ENCODE assay signal across 22 cellular contexts in genomic region chr1:150842343-150842742, GRCh38. TPM values are rescaled to one million over a fixed set of nuclear protein-coding genes. Genes with fewer than 3 reads are reported as not detected.
DNase-seq lines count a peak whose midpoint lies in the region; ATAC-seq, FAIRE-seq and TF ChIP-seq lines count a peak whose summit lies in the region.
"Had no signal": no experiment of that assay in that cellular context is flagged by ENCODE, and none has a peak within 500 bp of the region (broad histone marks: within the 10 kb centered on the region; RNA-seq: fewer than 3 reads in every experiment).

No MANE protein-coding gene starts in this region.

- H2AFZ ChIP-seq in K562 (ENCODE audit: low read depth, low read length), result no peak overlapping the region
- H2AFZ ChIP-seq: hepatocyte had no signal

- peaks cover 33% of the 10 kb centered on the region for H3K4me1 ChIP-seq in left ventricle myocardium inferior
- peaks cover 0 to 47% (median 10%) of the 10 kb centered on the region in 12 donors for H3K4me1 ChIP-seq in heart left ventricle
- H3K4me1 ChIP-seq in K562 (replicated peaks in 1 of 2; ENCODE audit: control insufficient read depth in 2 of 2, insufficient read depth in 2 of 2, low read length in 2 of 2), result peaks cover 2 to 5% of the 10 kb centered on the region in 2 experiments; a peak in 1 of 5 replicates
- H3K4me1 ChIP-seq in stomach, result peaks cover 0 to 40% (median 17%) of the 10 kb centered on the region in 4 donors
- peaks cover 0 to 2% of the 10 kb centered on the region in 2 donors for H3K4me1 ChIP-seq in ascending aorta
- H3K4me1 ChIP-seq: foreskin keratinocyte had no signal

- no peaks in the 10 kb centered on the region for H3K9me1 ChIP-seq in K562 (ENCODE audit: control insufficient read depth, insufficient read depth, low read length)

- FAIRE-seq in K562 (lab: Jason Lieb, UNC), result no peak

- TF ChIP-seq EP300 in K562 (IDR thresholded peaks at IDR 0.05; ENCODE audit: low read length), result no peak
- TF ChIP-seq EP300 in stomach (IDR thresholded peaks at IDR 0.05), result no peak

- H4K20me1 ChIP-seq in K562 (replicated peaks; ENCODE audit: control insufficient read depth, insufficient read depth, low read length), result no peaks in the 10 kb centered on the region

- H3K36me3 ChIP-seq in left ventricle myocardium inferior (peaks cover 33% of the 10 kb centered on the region), heart left ventricle (peaks cover 0 to 91% (median 44%) of the 10 kb centered on the region in 9 donors), K562 (ENCODE audit: control insufficient read depth, insufficient read depth, low read length) (peaks cover 21% of the 10 kb centered on the region; the same call in 2 of the 3 replicates), stomach (peaks cover 8 to 47% (median 40%) of the 10 kb centered on the region in 4 donors), ascending aorta (peaks cover 31 to 47% of the 10 kb centered on the region in 2 donors)

- no peak for TF ChIP-seq RAD21 in K562 (CRISPR knock-in tag; conservative IDR thresholded peaks at IDR 0.05 in 1 of 2, IDR thresholded peaks at IDR 0.05 in 1 of 2)

- no peak overlapping the region for H3K9ac ChIP-seq in K562 (ENCODE audit: insufficient read depth in 1 of 2, low read depth in 2 of 2, low read length in 2 of 2)

- no TSS peak for BruUV-seq in K562 (replicated peaks; lab: Mats Ljungman, UMichigan)

- H3K79me2 ChIP-seq in K562 (ENCODE audit: control insufficient read depth, insufficient read depth, low read length), result no peaks in the 10 kb centered on the region
- H3K79me2 ChIP-seq: hepatocyte had no signal

- WGBS in heart left ventricle, 4 donors, result 12 to 27% (median 13%) methylated on average over 2 of the region's 2 CpGs
- WGBS in K562 (ENCODE audit: insufficient coverage, low coverage, missing lambda C conversion rate), result 82% methylated on average over 2 of the region's 2 CpGs
- 33 to 50% (median 36%) methylated on average over 2 of the region's 2 CpGs for WGBS in stomach, 5 donors

- CTCF ChIA-PET in K562 (lab: Yijun Ruan, JAX; ENCODE audit: low intra/inter-chr PET ratio), result no interaction called here

- TF ChIP-seq CTCF in left ventricle myocardium inferior (IDR thresholded peaks at IDR 0.05; ENCODE audit: borderline replicate concordance) (no peak), heart left ventricle (IDR thresholded peaks at IDR 0.05) (no peak), K562 (IDR thresholded peaks at IDR 0.05 in 2 of 3, conservative IDR thresholded peaks at IDR 0.05 in 1 of 3; ENCODE audit: insufficient read depth in 2 of 3, low read depth in 1 of 3, low read length in 3 of 3) (no peak), stomach (IDR thresholded peaks at IDR 0.05) (no peak), ascending aorta (IDR thresholded peaks at IDR 0.05) (no peak)

- POLR2A ChIA-PET in K562 (lab: Yijun Ruan, JAX), result interaction anchor here (0.6 kb wide), 1 partner anchor 47 kb away, joined by 3 read pairs; no protein-coding TSS in a partner anchor

- H3K4me3 ChIP-seq in left ventricle myocardium inferior (no peak overlapping the region), heart left ventricle (no peak overlapping the region), K562 (no peak overlapping the region), stomach (no peak overlapping the region), ascending aorta (no peak overlapping the region)
- H3K4me3 ChIP-seq: hepatocyte, thoracic aorta had no signal

- no peaks in the 10 kb centered on the region for H3K9me3 ChIP-seq in left ventricle myocardium inferior (replicated peaks)
- H3K9me3 ChIP-seq in heart left ventricle, result no peaks in the 10 kb centered on the region
- H3K9me3 ChIP-seq in K562 (replicated peaks; ENCODE audit: control insufficient read depth, insufficient read depth, low read depth, low read length), result no peaks in the 10 kb centered on the region
- no peaks in the 10 kb centered on the region for H3K9me3 ChIP-seq in stomach
- H3K9me3 ChIP-seq in ascending aorta, result no peaks in the 10 kb centered on the region
- H3K9me3 ChIP-seq: thoracic aorta had no signal

- no peaks in the 10 kb centered on the region for H3K27me3 ChIP-seq in left ventricle myocardium inferior (ENCODE audit: low read depth)
- H3K27me3 ChIP-seq in heart left ventricle, result no peaks in the 10 kb centered on the region
- H3K27me3 ChIP-seq in K562 (ENCODE audit: control insufficient read depth in 2 of 2, insufficient read depth in 2 of 2, low read length in 2 of 2), result no peaks in the 10 kb centered on the region
- no peaks in the 10 kb centered on the region for H3K27me3 ChIP-seq in stomach
- H3K27me3 ChIP-seq in ascending aorta, result no peaks in the 10 kb centered on the region
- H3K27me3 ChIP-seq: foreskin keratinocyte, hepatocyte had no signal

- peak overlapping the region; percentile 12 for H3K27ac ChIP-seq in left ventricle myocardium inferior (replicated peaks)
- peak overlapping the region in 1 of 12 donors; percentile 72 for H3K27ac ChIP-seq in heart left ventricle
- no peak overlapping the region for H3K27ac ChIP-seq in K562 (ENCODE audit: extremely low read depth, low read depth, low read length)
- H3K27ac ChIP-seq in stomach, result peak overlapping the region in 3 of 5 donors; percentile 34 to 49 (median 47)
- H3K27ac ChIP-seq in ascending aorta, result no peak overlapping the region
- H3K27ac ChIP-seq: foreskin keratinocyte, hepatocyte, thoracic aorta had no signal

- DNase-seq in left ventricle myocardium inferior (no peak), heart left ventricle (no peak), KBM-7 (peak; percentile 6), K562 (ENCODE audit: extremely low read depth in 1 of 4, low spot score in 3 of 4) (no peak), stomach (no peak), ascending aorta (ENCODE audit: low spot score in 2 of 2) (no peak)
- DNase-seq: activated CD4-positive, alpha-beta T cell treated with anti-CD3 and anti-CD28 coated beads, Interleukin-2, amount 50 U/mL, for 1 hour; activated naive CD4-positive, alpha-beta T cell treated with anti-CD3 and anti-CD28 coated beads for 36 hours; erythroblast; foreskin keratinocyte; immature natural killer cell; KG1; NCI-H1436 treated with DMSO at 0.1 percent for 48 hours; NCI-H748 treated with DMSO at 0.1 percent for 48 hours had no signal

- intact Hi-C loops in left ventricle myocardium inferior (cut with micrococcal nuclease) (no loop called here), heart left ventricle (cut with DNase I) (no loop called here), K562 (cut with micrococcal nuclease) (no loop called here), stomach (cut with DNase I; ENCODE audit: low total_unique reads) (no loop called here), ascending aorta (cut with DNase I) (no loop called here)

- no peak for TF ChIP-seq POLR2A in heart left ventricle (IDR thresholded peaks at IDR 0.05)
- TF ChIP-seq POLR2A in K562 (conservative IDR thresholded peaks at IDR 0.05), result no peak
- TF ChIP-seq POLR2A in stomach (IDR thresholded peaks at IDR 0.05), result no peak

- H3K4me2 ChIP-seq in K562 (ENCODE audit: insufficient read depth, low read length), result no peak overlapping the region
- H3K4me2 ChIP-seq: hepatocyte had no signal

- ATAC-seq in heart left ventricle (no peak), K562 (no peak), HG02852 (IDR thresholded peaks at IDR 0.05; ENCODE audit: unreplicated experiment) (no peak)
- ATAC-seq: foreskin keratinocyte had no signal

- in situ Hi-C loops in KBM-7 (cut with MboI; ENCODE audit: low pct_unique_long_range_greater_than_20kb, low sequenced_read_pairs) (no loop called here), K562 (cut with MboI) (no loop called here)

RNA-seq across cellular contexts. Expression of gene ARNT, which starts 34.1 kb away (rescaled TPM):
- total RNA-seq in left ventricle myocardium inferior, result 26.5 TPM
- total RNA-seq in heart left ventricle, result 10 to 100 TPM; 22.2 to 45.0 (median 32.0) TPM
- 10 to 100 TPM; 10.3 to 18.2 TPM for polyA plus RNA-seq in heart left ventricle
- total RNA-seq in K562 (2011; cell fraction: chromatin; rRNA removed; ENCODE audit: low replicate concordance), result 58.0 and 102 TPM in 2 replicates
- total RNA-seq in K562 (2011; cell fraction: nucleolus; rRNA removed), result 29.4 and 37.9 TPM in 2 replicates
- 63.1 and 95.9 TPM in 2 replicates for total RNA-seq in K562 (2011; cell fraction: nucleoplasm; rRNA removed)
- total RNA-seq in K562 (2014; rRNA removed), result 22.9 and 26.0 TPM in 2 replicates
- total RNA-seq in K562 (2014; rRNA removed; fragmentation: Illumina TruSeq; extraction: Trizol), result 25.4 and 33.8 TPM in 2 replicates
- total RNA-seq in K562 (2015; rRNA removed; fragmentation: Illumina TruSeq; extraction: Trizol), result 24.1 and 24.5 TPM in 2 replicates
- total RNA-seq in K562 (2021), result 28.3 and 29.2 TPM in 2 replicates
- polyA plus RNA-seq in K562 (2011; rRNA removed), result 40.2 and 41.8 TPM in 2 replicates
- polyA plus RNA-seq in K562 (2011; cell fraction: cytosol; rRNA removed), result 30.1 and 33.6 TPM in 2 replicates
- 47.7 and 48.1 TPM in 2 replicates for polyA plus RNA-seq in K562 (2011; cell fraction: nucleus; rRNA removed)
- 21.9 and 35.8 TPM in 2 replicates for polyA plus RNA-seq in K562 (2012)
- 33.5 and 35.0 TPM in 2 replicates for polyA plus RNA-seq in K562 (2014; fragmentation: Illumina TruSeq; extraction: Trizol)
- 10 to 100 TPM in 1 of 2 experiments, 1 to 10 TPM in 1; 7.4 to 19.9 TPM for polyA plus RNA-seq in K562 (2014; fragmentation: Nextera tagmentation; extraction: Ambion mirVana)
- polyA plus RNA-seq in K562 (2014; rRNA removed), result 21.9 and 23.9 TPM in 2 replicates
- 64.6 and 65.9 TPM in 2 replicates for polyA minus RNA-seq in K562 (2011; rRNA and poly(A)+ RNA removed)
- 26.5 and 27.6 TPM in 2 replicates for polyA minus RNA-seq in K562 (2011; cell fraction: cytosol; rRNA and poly(A)+ RNA removed)
- 18.3 and 34.0 TPM in 2 replicates for polyA minus RNA-seq in K562 (2011; cell fraction: nucleus; rRNA and poly(A)+ RNA removed)
- total RNA-seq in stomach, result 10 to 100 TPM; 23.8 to 64.7 (median 53.1) TPM
- 10 to 100 TPM in 2 of 3 donors, 1 to 10 TPM in 1; 8.9 to 20.2 (median 19.7) TPM for polyA plus RNA-seq in stomach
- total RNA-seq in ascending aorta, result 13.0 TPM

RNA-seq across cellular contexts. Expression of gene CTSK, which starts 34.3 kb away (rescaled TPM):
- total RNA-seq in left ventricle myocardium inferior (8.2 TPM), heart left ventricle (10 to 100 TPM in 2 of 9 donors, 1 to 10 TPM in 7; 2.1 to 17.9 (median 6.1) TPM), K562 (2014; rRNA removed) (0.53 and 1.2 TPM in 2 replicates), K562 (2014; rRNA removed; fragmentation: Illumina TruSeq; extraction: Trizol) (0.80 and 0.91 TPM in 2 replicates), K562 (2015; rRNA removed; fragmentation: Illumina TruSeq; extraction: Trizol) (1.1 and 1.3 TPM in 2 replicates), K562 (2021) (1.0 and 1.5 TPM in 2 replicates), stomach (10 to 100 TPM in 3 of 5 donors, 1 to 10 TPM in 2; 7.6 to 49.8 (median 12.2) TPM), ascending aorta (44.0 TPM)
- polyA plus RNA-seq in heart left ventricle (1 to 10 TPM; 2.1 to 2.4 TPM), K562 (2011; rRNA removed) (2.5 and 3.9 TPM in 2 replicates), K562 (2014; fragmentation: Illumina TruSeq; extraction: Trizol) (1.2 and 1.3 TPM in 2 replicates), K562 (2014; fragmentation: Nextera tagmentation; extraction: Ambion mirVana) (1 to 10 TPM in 1 of 2 experiments, under 1 TPM in 1; 0.84 to 1.3 TPM), K562 (2014; rRNA removed) (1.0 and 1.6 TPM in 2 replicates), stomach (10 to 100 TPM; 12.5 to 17.3 (median 14.8) TPM)
- total RNA-seq in K562 (2011; cell fraction: chromatin; rRNA removed; ENCODE audit: low replicate concordance), result 4.0 and 6.1 TPM in 2 replicates
- 2.0 and 2.1 TPM in 2 replicates for total RNA-seq in K562 (2011; cell fraction: nucleolus; rRNA removed)
- total RNA-seq in K562 (2011; cell fraction: nucleoplasm; rRNA removed), result 3.4 and 4.0 TPM in 2 replicates
- 0.70 and 2.2 TPM in 2 replicates for polyA plus RNA-seq in K562 (2011; cell fraction: cytosol; rRNA removed)
- polyA plus RNA-seq in K562 (2011; cell fraction: nucleus; rRNA removed), result 9.9 and 15.1 TPM in 2 replicates
- polyA plus RNA-seq in K562 (2012), result 1.1 and 2.8 TPM in 2 replicates
- polyA minus RNA-seq in K562 (2011; rRNA and poly(A)+ RNA removed), result 0.96 and 1.1 TPM in 2 replicates
- not detected in 2 replicates for polyA minus RNA-seq in K562 (2011; cell fraction: cytosol; rRNA and poly(A)+ RNA removed)
- 0.81 and 1.6 TPM in 2 replicates for polyA minus RNA-seq in K562 (2011; cell fraction: nucleus; rRNA and poly(A)+ RNA removed)

RNA-seq across cellular contexts. Expression of gene CTXND2, which starts 44.6 kb away (rescaled TPM):
- total RNA-seq in left ventricle myocardium inferior (not detected), heart left ventricle (not detected), K562 (2014; rRNA removed) (not detected in 2 replicates), K562 (2014; rRNA removed; fragmentation: Illumina TruSeq; extraction: Trizol) (not detected in 2 replicates), K562 (2015; rRNA removed; fragmentation: Illumina TruSeq; extraction: Trizol) (not detected in 2 replicates), K562 (2021) (not detected in 2 replicates), stomach (not detected), ascending aorta (not detected)
- polyA plus RNA-seq in heart left ventricle (not detected), K562 (2011; rRNA removed) (not detected in 2 replicates), K562 (2014; fragmentation: Illumina TruSeq; extraction: Trizol) (not detected in 2 replicates), K562 (2014; fragmentation: Nextera tagmentation; extraction: Ambion mirVana) (not detected), K562 (2014; rRNA removed) (not detected in 2 replicates), stomach (not detected)
- total RNA-seq in K562 (2011; cell fraction: chromatin; rRNA removed; ENCODE audit: low replicate concordance), result not detected in 2 replicates
- total RNA-seq in K562 (2011; cell fraction: nucleolus; rRNA removed), result not detected in 2 replicates
- total RNA-seq in K562 (2011; cell fraction: nucleoplasm; rRNA removed), result not detected in 2 replicates
- 0.07 TPM in 1 of 2 replicates, not detected in the other for polyA plus RNA-seq in K562 (2011; cell fraction: cytosol; rRNA removed)
- not detected in 2 replicates for polyA plus RNA-seq in K562 (2011; cell fraction: nucleus; rRNA removed)
- not detected in 2 replicates for polyA plus RNA-seq in K562 (2012)
- polyA minus RNA-seq in K562 (2011; rRNA and poly(A)+ RNA removed), result not detected in 2 replicates
- polyA minus RNA-seq in K562 (2011; cell fraction: cytosol; rRNA and poly(A)+ RNA removed), result not detected in 2 replicates
- polyA minus RNA-seq in K562 (2011; cell fraction: nucleus; rRNA and poly(A)+ RNA removed), result not detected in 2 replicates
- total RNA-seq: activated naive CD4-positive, alpha-beta T cell treated with anti-CD3 and anti-CD28 coated beads for 36 hours; foreskin keratinocyte; hepatocyte; HT-29; left lobe of liver; OCI-LY7; pulmonary artery endothelial cell; skeletal muscle tissue; thoracic aorta had no signal
- polyA plus RNA-seq: foreskin keratinocyte, immature natural killer cell had no signal

Comparison
In these comparisons a context has a peak if more than half of its experiments do, and no peak if none do; other contexts are left out.
1. H3K27ac ChIP-seq: peak in left ventricle myocardium inferior (single experiment) and stomach (3 of 5); none in K562 (single experiment) and ascending aorta (0 of 2).